In genomic region chr1:113759341-113760101, GRCh38 we compare ENCODE assay signal across 8 cellular contexts. TPM values are rescaled to one million over a fixed set of nuclear protein-coding genes. Genes with fewer than 3 reads are reported as not detected.
DNase-seq lines count a peak whose midpoint lies in the region; ATAC-seq and TF ChIP-seq lines count a peak whose summit lies in the region.

TSS of gene PHTF1 (minus strand) at chr1:113759486. CDS start at chr1:113758703, 783 bp downstream.

- no peaks in the 10 kb centered on the region for H3K27me3 ChIP-seq in CD4-positive, alpha-beta T cell (ENCODE audit: control insufficient read depth, insufficient read depth, low read length)

- H3K27ac ChIP-seq in CD4-positive, alpha-beta T cell (ENCODE audit: low read depth, low read length) = peak within 1 kb of the TSS; percentile 57

- intact Hi-C loops in CD4-positive, alpha-beta T cell (cut with DNase I, micrococcal nuclease) = loop anchor here (1.0 to 2.0 kb wide), 4 partner anchors 17 to 53 kb away; partner anchors contain the start of gene RSBN1 (in 1 of the 2)

- H3K4me3 Mint-ChIP-seq in CD4-positive, alpha-beta T cell = peak within 1 kb of the TSS; percentile 95
- H3K4me3 Mint-ChIP-seq in activated CD8-positive, alpha-beta T cell treated with anti-CD3 and anti-CD28 coated beads, Interleukin-2, amount 10 ng/mL, durations not matched to agents 7 days and 5 days = peak within 1 kb of the TSS; percentile 90
- peak within 1 kb of the TSS; percentile 89 to 94 for H3K4me3 Mint-ChIP-seq in effector memory CD8-positive, alpha-beta T cell

- H3K27ac Mint-ChIP-seq in CD4-positive, alpha-beta T cell = peak within 1 kb of the TSS; percentile 80
- peak within 1 kb of the TSS; percentile 96 for H3K27ac Mint-ChIP-seq in activated CD8-positive, alpha-beta T cell treated with anti-CD3 and anti-CD28 coated beads, Interleukin-2, amount 10 ng/mL, durations not matched to agents 7 days and 5 days
- peak within 1 kb of the TSS; percentile 96 for H3K27ac Mint-ChIP-seq in effector memory CD8-positive, alpha-beta T cell

- peaks cover 18% of the 10 kb centered on the region for H3K36me3 Mint-ChIP-seq in CD4-positive, alpha-beta T cell (ENCODE audit: low read depth)
- peaks cover 38% of the 10 kb centered on the region for H3K36me3 Mint-ChIP-seq in activated CD8-positive, alpha-beta T cell treated with anti-CD3 and anti-CD28 coated beads, Interleukin-2, amount 10 ng/mL, durations not matched to agents 7 days and 5 days (ENCODE audit: low read depth)
- H3K36me3 Mint-ChIP-seq in effector memory CD8-positive, alpha-beta T cell (ENCODE audit: insufficient read depth) = peaks cover 45% of the 10 kb centered on the region

- peak; percentile 20 to 62 (median 34) for DNase-seq in CD4-positive, alpha-beta T cell
- peak; percentile 46 for DNase-seq in NCI-H82 treated with DMSO at 0.1 percent for 48 hours (lab: John Stamatoyannopoulos, UW; ENCODE audit: unreplicated experiment)
- peak; percentile 67 for DNase-seq in activated CD8-positive, alpha-beta T cell treated with anti-CD3 and anti-CD28 coated beads, Interleukin-2, amount 10 ng/mL, durations not matched to agents 7 days and 5 days
- DNase-seq in effector memory CD8-positive, alpha-beta T cell = peak; percentile 41 to 45 (median 41)
- DNase-seq in medulla oblongata (ENCODE audit: extremely low spot score) = peak; percentile 84
- peak; percentile 40 for DNase-seq in stimulated activated CD8-positive, alpha-beta memory T cell treated with anti-CD3 and anti-CD28 coated beads, Interleukin-12 subunit alpha, Interleukin-12 subunit beta, amount 100 ng/mL, for 4 hours (ENCODE audit: low read depth)

- H3K9me3 ChIP-seq in CD4-positive, alpha-beta T cell (ENCODE audit: control insufficient read depth, low read length) = no peaks in the 10 kb centered on the region

- POLR2A ChIA-PET in CD4-positive, alpha-beta T cell (lab: Charles Lee) = interaction anchor here (0.6 to 3.6 kb wide), 12 partner anchors 9 to 170 kb away, joined by 3 to 47 read pairs (median 4); partner anchors contain the start of genes AP4B1, HIPK1 and RSBN1
- POLR2A ChIA-PET in activated CD8-positive, alpha-beta T cell treated with anti-CD3 and anti-CD28 coated beads, Interleukin-2, amount 10 ng/mL, durations not matched to agents 7 days and 5 days (lab: Charles Lee) = interaction anchor here (1.0 to 3.3 kb wide), 7 partner anchors 9 to 171 kb away, joined by 3 to 23 read pairs (median 6); partner anchors contain the start of gene RSBN1

- TF ChIP-seq CTCF in CD4-positive, alpha-beta T cell (IDR thresholded peaks at IDR 0.05) = no peak

- peak; percentile 68 for ATAC-seq in CD4-positive, alpha-beta T cell (ENCODE audit: poor library complexity)
- ATAC-seq in GM19395 (IDR thresholded peaks at IDR 0.05; ENCODE audit: unreplicated experiment) = peak; percentile 86
- ATAC-seq in HG03521 (IDR thresholded peaks at IDR 0.05; ENCODE audit: unreplicated experiment) = peak; percentile 68
- ATAC-seq in activated CD8-positive, alpha-beta T cell treated with anti-CD3 and anti-CD28 coated beads, Interleukin-2, amount 10 ng/mL, durations not matched to agents 7 days and 5 days = peak; percentile 85
- ATAC-seq in effector memory CD8-positive, alpha-beta T cell (replicated peaks) = peak; percentile 77

- no peaks in the 10 kb centered on the region for H3K9me3 Mint-ChIP-seq in CD4-positive, alpha-beta T cell
- H3K9me3 Mint-ChIP-seq in activated CD8-positive, alpha-beta T cell treated with anti-CD3 and anti-CD28 coated beads, Interleukin-2, amount 10 ng/mL, durations not matched to agents 7 days and 5 days (ENCODE audit: insufficient read depth) = no peaks in the 10 kb centered on the region
- H3K9me3 Mint-ChIP-seq in effector memory CD8-positive, alpha-beta T cell = no peaks in the 10 kb centered on the region

- H3K4me1 Mint-ChIP-seq in CD4-positive, alpha-beta T cell (ENCODE audit: low read depth) = peaks cover 41% of the 10 kb centered on the region
- peaks cover 33% of the 10 kb centered on the region for H3K4me1 Mint-ChIP-seq in activated CD8-positive, alpha-beta T cell treated with anti-CD3 and anti-CD28 coated beads, Interleukin-2, amount 10 ng/mL, durations not matched to agents 7 days and 5 days (ENCODE audit: low read depth)
- peaks cover 10 to 35% of the 10 kb centered on the region in 2 donors for H3K4me1 Mint-ChIP-seq in effector memory CD8-positive, alpha-beta T cell (ENCODE audit: low read depth in 2 of 2)

- no peaks in the 10 kb centered on the region for H3K27me3 Mint-ChIP-seq in CD4-positive, alpha-beta T cell
- H3K27me3 Mint-ChIP-seq in activated CD8-positive, alpha-beta T cell treated with anti-CD3 and anti-CD28 coated beads, Interleukin-2, amount 10 ng/mL, durations not matched to agents 7 days and 5 days (ENCODE audit: low read depth) = no peaks in the 10 kb centered on the region
- H3K27me3 Mint-ChIP-seq in effector memory CD8-positive, alpha-beta T cell = no peaks in the 10 kb centered on the region

- CTCF ChIA-PET in CD4-positive, alpha-beta T cell (lab: Charles Lee) = interaction anchor here (0.7 to 1.7 kb wide), 5 partner anchors 10 to 58 kb away, joined by 3 to 5 read pairs (median 4); no protein-coding TSS in a partner anchor
- CTCF ChIA-PET in activated CD8-positive, alpha-beta T cell treated with anti-CD3 and anti-CD28 coated beads, Interleukin-2, amount 10 ng/mL, durations not matched to agents 7 days and 5 days (lab: Charles Lee) = interaction anchor here (0.8 to 2.1 kb wide), 11 partner anchors 13 to 687 kb away, joined by 3 to 6 read pairs (median 4); partner anchors contain the start of genes LRIG2, OLFML3 and RSBN1

RNA-seq across cellular contexts. Expression of gene PHTF1, which starts in this region (rescaled TPM):
- total RNA-seq in CD4-positive, alpha-beta T cell = 1 to 10 TPM; 3.1 to 4.0 TPM
- total RNA-seq in activated CD8-positive, alpha-beta T cell treated with anti-CD3 and anti-CD28 coated beads, Interleukin-2, amount 10 ng/mL, durations not matched to agents 7 days and 5 days = 10 to 100 TPM; 24.8 to 25.2 TPM

Comparison
In these comparisons a context has a peak if more than half of its experiments do, and no peak if none do; other contexts are left out.
1. Peak in every context shown above with its lines: DNase-seq, ATAC-seq and H3K27ac ChIP-seq.
2. RNA of gene PHTF1 (total RNA-seq): 24.8 to 25.2 TPM in activated CD8-positive, alpha-beta T cell treated with anti-CD3 and anti-CD28 coated beads, Interleukin-2, amount 10 ng/mL, durations not matched to agents 7 days and 5 days; 3.1 to 4.0 TPM in CD4-positive, alpha-beta T cell; every median in the first group is over 4 times any median in the second.
3. DNase-seq: peak in every context shown above with its lines; median percentile 84 in medulla oblongata; 67 in activated CD8-positive, alpha-beta T cell treated with anti-CD3 and anti-CD28 coated beads, Interleukin-2, amount 10 ng/mL, durations not matched to agents 7 days and 5 days; 46 in NCI-H82 treated with DMSO at 0.1 percent for 48 hours; 41 in effector memory CD8-positive, alpha-beta T cell; 40 in stimulated activated CD8-positive, alpha-beta memory T cell treated with anti-CD3 and anti-CD28 coated beads, Interleukin-12 subunit alpha, Interleukin-12 subunit beta, amount 100 ng/mL, for 4 hours; 34 in CD4-positive, alpha-beta T cell.